In the genomic region with DNA sequence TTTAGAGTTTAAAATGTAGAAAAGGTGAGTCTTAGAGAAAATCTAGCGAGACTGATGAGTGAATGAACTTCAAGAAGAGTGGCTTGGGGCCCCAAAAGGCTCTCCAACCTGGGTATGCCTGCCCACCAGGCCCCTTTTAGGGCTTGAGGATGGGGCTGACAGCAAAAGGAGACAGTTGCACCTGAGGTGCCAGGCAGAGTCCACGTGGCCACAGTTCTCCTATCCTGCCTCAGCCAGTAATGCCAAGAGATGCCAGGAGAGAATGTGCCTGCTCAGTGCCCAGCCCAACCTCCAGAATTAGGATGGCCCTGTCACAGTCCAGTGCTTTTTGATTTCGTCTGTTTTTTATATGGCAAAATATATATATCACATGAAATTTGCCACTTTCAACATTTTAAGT, we compare ENCODE assay signal across 31 cellular contexts.
"Had no signal": no experiment of that assay in that cellular context is flagged by ENCODE, and none has a peak within 500 bp of the region (broad histone marks: within the 10 kb centered on the region; RNA-seq: fewer than 3 reads in every experiment).

No MANE protein-coding gene starts in this region.

- H3K4me1 ChIP-seq: parathyroid adenoma, suprapubic skin, testis, uterus had no signal

- H3K9ac ChIP-seq: neural progenitor cell, parathyroid adenoma had no signal

- H3K36me3 ChIP-seq: neural progenitor cell, ovary, right lobe of liver, spleen, suprapubic skin, tibial artery, transverse colon, upper lobe of right lung, uterus had no signal

- H3K27ac ChIP-seq: neural progenitor cell, ovary, parathyroid adenoma, psoas muscle, right lobe of liver, skin epidermis, spleen, suprapubic skin, testis, tibial artery, transverse colon, upper lobe of right lung, uterus had no signal

- H3K9me3 Mint-ChIP-seq: naive thymus-derived CD4-positive, alpha-beta T cell; nephron; neural progenitor cell; stimulated activated memory B cell treated with anti-CD40 and anti-IgM and Interleukin-4, amounts not matched to agents 10 μg/mL and 1 μg/mL and 100 μg/mL, for 72 hours; stimulated activated naive CD8-positive, alpha-beta T cell treated with anti-CD3 and anti-CD28 coated beads, Interleukin-15, amount 100 ng/mL, for 72 hours; type B pancreatic cell had no signal

- H3K9me3 ChIP-seq: ovary, psoas muscle, right lobe of liver, spleen, suprapubic skin, testis, tibial artery, transverse colon, upper lobe of right lung, uterus had no signal

- ATAC-seq: naive thymus-derived CD4-positive, alpha-beta T cell; psoas muscle; right cardiac atrium; right lobe of liver; stimulated activated memory B cell treated with anti-CD40 and anti-IgM and Interleukin-4, amounts not matched to agents 10 μg/mL and 1 μg/mL and 100 μg/mL, for 72 hours; stimulated activated naive CD8-positive, alpha-beta T cell treated with anti-CD3 and anti-CD28 coated beads, Interleukin-15, amount 100 ng/mL, for 72 hours; stimulated activated naive CD8-positive, alpha-beta T cell treated with anti-CD3 and anti-CD28 coated beads, Interleukin-15, Interleukin-2, amounts not matched to agents 100 U/mL and 50 U/mL, for 24 hours; upper lobe of right lung had no signal

- H3K79me2 ChIP-seq: parathyroid adenoma had no signal

- H3K4me3 ChIP-seq: neural progenitor cell, ovary, psoas muscle, right lobe of liver, skin epidermis, smooth muscle cell, spleen, suprapubic skin, testis, tibial artery, transverse colon, upper lobe of right lung, uterus had no signal

- H3K36me3 Mint-ChIP-seq: naive thymus-derived CD4-positive, alpha-beta T cell; neural progenitor cell; stimulated activated memory B cell treated with anti-CD40 and anti-IgM and Interleukin-4, amounts not matched to agents 10 μg/mL and 1 μg/mL and 100 μg/mL, for 72 hours; type B pancreatic cell had no signal

- H3K27ac Mint-ChIP-seq: nephron; neural progenitor cell; progenitor cell of endocrine pancreas; stimulated activated memory B cell treated with anti-CD40 and anti-IgM and Interleukin-4, amounts not matched to agents 10 μg/mL and 1 μg/mL and 100 μg/mL, for 72 hours; stimulated activated naive CD8-positive, alpha-beta T cell treated with anti-CD3 and anti-CD28 coated beads, Interleukin-15, amount 100 ng/mL, for 72 hours; type B pancreatic cell had no signal

- H3K4me2 ChIP-seq: neural progenitor cell, smooth muscle cell had no signal

- H3K27me3 ChIP-seq: neural progenitor cell, ovary, right lobe of liver, testis, transverse colon, upper lobe of right lung, uterus had no signal

- DNase-seq: naive thymus-derived CD4-positive, alpha-beta T cell; occipital lobe; ovary; posterior cingulate gyrus; psoas muscle; right cardiac atrium; right lobe of liver; spleen; stimulated activated CD4-positive, alpha-beta T cell treated with anti-CD3 and anti-CD28 coated beads, Interleukin-12 subunit alpha, Interleukin-12 subunit beta, amount 100 ng/mL, for 4 hours; stimulated activated CD4-positive, alpha-beta T cell treated with anti-CD3 and anti-CD28 coated beads, Interleukin-1b, Interleukin-23, amount 100 ng/mL, for 48 hours; stimulated activated CD4-positive, alpha-beta T cell treated with anti-CD3 and anti-CD28 coated beads, Interleukin-4, amount 100 ng/mL, for 1 hour; stimulated activated CD4-positive, alpha-beta T cell treated with anti-CD3 and anti-CD28 coated beads, Interleukin-4, amount 100 ng/mL, for 4 hours; stimulated activated CD8-positive, alpha-beta memory T cell treated with anti-CD3 and anti-CD28 coated beads, Interleukin-4, amount 100 ng/mL, for 48 hours; stimulated activated naive CD4-positive, alpha-beta T cell; stimulated activated naive CD8-positive, alpha-beta T cell treated with anti-CD3 and anti-CD28 coated beads, Interleukin-15, amount 100 ng/mL, for 72 hours; stimulated activated naive CD8-positive, alpha-beta T cell treated with anti-CD3 and anti-CD28 coated beads, Interleukin-15, Interleukin-2, amounts not matched to agents 100 U/mL and 50 U/mL, for 24 hours; substantia nigra; testis; tibial artery; transverse colon; upper lobe of right lung; uterus had no signal

- H3K27me3 Mint-ChIP-seq: progenitor cell of endocrine pancreas; stimulated activated memory B cell treated with anti-CD40 and anti-IgM and Interleukin-4, amounts not matched to agents 10 μg/mL and 1 μg/mL and 100 μg/mL, for 72 hours; stimulated activated naive CD8-positive, alpha-beta T cell treated with anti-CD3 and anti-CD28 coated beads, Interleukin-15, amount 100 ng/mL, for 72 hours had no signal

- H3K4me3 Mint-ChIP-seq: naive thymus-derived CD4-positive, alpha-beta T cell; nephron; neural progenitor cell; stimulated activated memory B cell treated with anti-CD40 and anti-IgM and Interleukin-4, amounts not matched to agents 10 μg/mL and 1 μg/mL and 100 μg/mL, for 72 hours; stimulated activated naive CD8-positive, alpha-beta T cell treated with anti-CD3 and anti-CD28 coated beads, Interleukin-15, amount 100 ng/mL, for 72 hours; type B pancreatic cell had no signal

- H2AFZ ChIP-seq: neural progenitor cell, parathyroid adenoma had no signal
